Comparison of ENCODE assay signal across 9 cellular contexts in genomic region chr11:126607374-126607773, GRCh38.
DNase-seq lines count a peak whose midpoint lies in the region; ATAC-seq and TF ChIP-seq lines count a peak whose summit lies in the region.
"Had no signal": no experiment of that assay in that cellular context is flagged by ENCODE, and none has a peak within 500 bp of the region (broad histone marks: within the 10 kb centered on the region; RNA-seq: fewer than 3 reads in every experiment).

No MANE protein-coding gene starts in this region.

- no peaks in the 10 kb centered on the region for H3K9me3 ChIP-seq in OCI-LY3 (ENCODE audit: insufficient read depth, low read length)
- H3K9me3 ChIP-seq: thoracic aorta had no signal

- peak; percentile 27 for DNase-seq in activated naive CD4-positive, alpha-beta T cell treated with anti-CD3 and anti-CD28 coated beads, Interleukin-2, amount 10 ng/mL, durations not matched to agents 7 days and 5 days
- DNase-seq in activated naive CD4-positive, alpha-beta T cell (lab: John Stamatoyannopoulos, UW), result no peak
- peak; percentile 1 for DNase-seq in HS-5 (ENCODE audit: low read depth)
- DNase-seq in ecto neural progenitor cell (ENCODE audit: low spot score), result peak; percentile 78
- DNase-seq in mesothelial cell of epicardium (ENCODE audit: low spot score in 2 of 2, unreplicated experiment in 2 of 2), result peak in 1 of 2 experiments; percentile 68
- DNase-seq in GDM1 (lab: John Stamatoyannopoulos, UW), result no peak

- no peak overlapping the region for H2AFZ ChIP-seq in OCI-LY3 (ENCODE audit: low read depth, low read length)

- no peak overlapping the region for H3K27ac ChIP-seq in OCI-LY3 (ENCODE audit: low read length)
- H3K27ac ChIP-seq: thoracic aorta had no signal

- peak overlapping the region; percentile 43 for H3K4me2 ChIP-seq in OCI-LY3 (ENCODE audit: low read length)

- no peak overlapping the region for H3K4me3 Mint-ChIP-seq in activated naive CD4-positive, alpha-beta T cell treated with anti-CD3 and anti-CD28 coated beads, Interleukin-2, amount 10 ng/mL, durations not matched to agents 7 days and 5 days
- H3K4me3 Mint-ChIP-seq in mesothelial cell of epicardium, result no peak overlapping the region

- no peaks in the 10 kb centered on the region for H3K36me3 Mint-ChIP-seq in activated naive CD4-positive, alpha-beta T cell treated with anti-CD3 and anti-CD28 coated beads, Interleukin-2, amount 10 ng/mL, durations not matched to agents 7 days and 5 days
- no peaks in the 10 kb centered on the region for H3K36me3 Mint-ChIP-seq in mesothelial cell of epicardium

- no peak overlapping the region for H3K9ac ChIP-seq in OCI-LY3 (ENCODE audit: low read length)

- H3K27me3 ChIP-seq in OCI-LY3 (ENCODE audit: low read depth, low read length), result peaks cover 20% of the 10 kb centered on the region

- H4K20me1 ChIP-seq in OCI-LY3 (ENCODE audit: insufficient read depth, low read length), result no peaks in the 10 kb centered on the region

- no peak for ATAC-seq in HG03571 (IDR thresholded peaks at IDR 0.05; ENCODE audit: unreplicated experiment)

- H3K27me3 Mint-ChIP-seq in activated naive CD4-positive, alpha-beta T cell treated with anti-CD3 and anti-CD28 coated beads, Interleukin-2, amount 10 ng/mL, durations not matched to agents 7 days and 5 days, result peaks cover 12% of the 10 kb centered on the region
- H3K27me3 Mint-ChIP-seq in mesothelial cell of epicardium (ENCODE audit: low read depth), result peaks cover 86% of the 10 kb centered on the region

- no peaks in the 10 kb centered on the region for H3K4me1 ChIP-seq in OCI-LY3 (ENCODE audit: low read length)

- TF ChIP-seq CTCF in OCI-LY3 (IDR thresholded peaks at IDR 0.05; ENCODE audit: low read depth, low read length) (peak; percentile 54), mesothelial cell of epicardium (IDR thresholded peaks at IDR 0.05; ENCODE audit: unreplicated experiment) (peak; percentile 10)

- H3K36me3 ChIP-seq in OCI-LY3 (replicated peaks; ENCODE audit: low read depth, low read length), result no peaks in the 10 kb centered on the region
- H3K36me3 ChIP-seq: thoracic aorta had no signal

- peak overlapping the region; percentile 35; the same call in 1 of the 2 replicates for H3K4me3 ChIP-seq in OCI-LY3 (ENCODE audit: low read length)
- H3K4me3 ChIP-seq: thoracic aorta had no signal

- no peaks in the 10 kb centered on the region for H3K4me1 Mint-ChIP-seq in activated naive CD4-positive, alpha-beta T cell treated with anti-CD3 and anti-CD28 coated beads, Interleukin-2, amount 10 ng/mL, durations not matched to agents 7 days and 5 days
- peaks cover 32% of the 10 kb centered on the region for H3K4me1 Mint-ChIP-seq in mesothelial cell of epicardium

- H3K27ac Mint-ChIP-seq in activated naive CD4-positive, alpha-beta T cell treated with anti-CD3 and anti-CD28 coated beads, Interleukin-2, amount 10 ng/mL, durations not matched to agents 7 days and 5 days, result no peak overlapping the region
- no peak overlapping the region for H3K27ac Mint-ChIP-seq in mesothelial cell of epicardium

- no peaks in the 10 kb centered on the region for H3K79me2 ChIP-seq in OCI-LY3 (ENCODE audit: low read length)

- H3K9me3 Mint-ChIP-seq in activated naive CD4-positive, alpha-beta T cell treated with anti-CD3 and anti-CD28 coated beads, Interleukin-2, amount 10 ng/mL, durations not matched to agents 7 days and 5 days, result no peaks in the 10 kb centered on the region
- no peaks in the 10 kb centered on the region for H3K9me3 Mint-ChIP-seq in mesothelial cell of epicardium

- CTCF ChIA-PET in activated naive CD4-positive, alpha-beta T cell treated with anti-CD3 and anti-CD28 coated beads, Interleukin-2, amount 10 ng/mL, durations not matched to agents 7 days and 5 days (lab: Charles Lee), result interaction anchor here (1.0 to 2.0 kb wide), 3 partner anchors 15 to 383 kb away, joined by 3 to 5 read pairs (median 3); no protein-coding TSS in a partner anchor

Comparison
In these comparisons a context has a peak if more than half of its experiments do, and no peak if none do; other contexts are left out.
1. DNase-seq: peak in activated naive CD4-positive, alpha-beta T cell treated with anti-CD3 and anti-CD28 coated beads, Interleukin-2, amount 10 ng/mL, durations not matched to agents 7 days and 5 days (single experiment), HS-5 (single experiment) and ecto neural progenitor cell (single experiment); none in activated naive CD4-positive, alpha-beta T cell (0 of 4) and GDM1 (single experiment).